In the genomic region with DNA sequence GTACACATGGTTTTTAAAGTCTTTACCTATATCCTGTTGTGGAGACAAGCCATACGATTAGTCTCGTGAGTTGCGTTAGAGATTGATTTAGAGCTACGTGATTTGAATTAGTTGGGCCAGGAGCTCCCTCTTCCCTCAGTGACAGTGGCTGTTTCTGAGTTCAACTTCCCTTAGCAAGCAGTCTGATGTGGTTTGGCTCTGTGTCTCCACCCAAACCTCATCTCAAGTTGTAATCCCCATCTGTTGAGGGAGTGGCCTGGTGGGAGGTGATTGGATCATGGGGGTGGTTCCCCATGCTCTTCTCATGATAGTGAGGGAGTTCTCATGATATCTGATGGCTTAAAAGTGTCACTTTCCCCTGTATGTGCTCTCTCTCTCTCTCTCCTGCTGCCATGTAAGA, we compare ENCODE assay signal across 16 cellular contexts.
"Had no signal": no experiment of that assay in that cellular context is flagged by ENCODE, and none has a peak within 500 bp of the region (broad histone marks: within the 10 kb centered on the region; RNA-seq: fewer than 3 reads in every experiment).

No MANE protein-coding gene starts in this region.

- H3K4me3 ChIP-seq: ascending aorta, hepatocyte, left lung, thyroid gland had no signal

- H2AFZ ChIP-seq: hepatocyte, parathyroid adenoma had no signal

- H3K9me3 ChIP-seq: ascending aorta, neutrophil, thyroid gland had no signal

- H3K36me3 ChIP-seq: ascending aorta, left lung, neutrophil, thyroid gland had no signal

- H3K27ac ChIP-seq: ascending aorta, hepatocyte, left lung, neutrophil, parathyroid adenoma, thyroid gland had no signal

- ATAC-seq: left lung; naive thymus-derived CD4-positive, alpha-beta T cell; stimulated activated memory B cell treated with anti-CD40 and anti-IgM and Interleukin-4, amounts not matched to agents 10 μg/mL and 1 μg/mL and 100 μg/mL, for 72 hours had no signal

- H3K27me3 ChIP-seq: ascending aorta, hepatocyte, left lung, neutrophil, thyroid gland had no signal

- H3K4me2 ChIP-seq: hepatocyte had no signal

- H3K79me2 ChIP-seq: hepatocyte, parathyroid adenoma had no signal

- DNase-seq: activated CD4-positive, alpha-beta T cell treated with anti-CD3 and anti-CD28 coated beads, Interleukin-2, amount 50 U/mL, for 48 hours; activated CD4-positive, CD25-positive, alpha-beta regulatory T cell treated with anti-CD3 and anti-CD28 coated beads, Interleukin-2, amount 50 U/mL, for 72 hours; activated naive CD4-positive, alpha-beta T cell treated with anti-CD3 and anti-CD28 coated beads, Interleukin-2, amount 10 ng/mL, durations not matched to agents 7 days and 5 days; activated T-cell treated with anti-CD3 and anti-CD28 coated beads, Interleukin-2, amount 50 U/mL, for 1 hour; endodermal cell; left lung; mammary epithelial cell; naive thymus-derived CD4-positive, alpha-beta T cell; retina; stimulated activated CD4-positive, alpha-beta T cell treated with anti-CD3 and anti-CD28 coated beads, Interleukin-2, amount 100 ng/mL, for 48 hours; thyroid gland had no signal

- H3K4me1 ChIP-seq: ascending aorta, left lung, parathyroid adenoma, thyroid gland had no signal

- H3K9ac ChIP-seq: parathyroid adenoma had no signal
